Comparison of ENCODE assay signal across 8 cellular contexts in genomic region chr10:76547352-76547972, GRCh38.
DNase-seq lines count a peak whose midpoint lies in the region; ATAC-seq and TF ChIP-seq lines count a peak whose summit lies in the region.

No MANE protein-coding gene starts in this region.

- no peaks in the 10 kb centered on the region for H3K36me3 ChIP-seq in naive thymus-derived CD4-positive, alpha-beta T cell (ENCODE audit: control insufficient read depth in 2 of 3, insufficient read depth in 3 of 3, low read length in 3 of 3)
- H3K36me3 ChIP-seq in transverse colon = no peaks in the 10 kb centered on the region

- no peaks in the 10 kb centered on the region for H3K4me1 ChIP-seq in naive thymus-derived CD4-positive, alpha-beta T cell (ENCODE audit: control insufficient read depth in 2 of 2, insufficient read depth in 2 of 2, low read length in 2 of 2)
- H3K4me1 ChIP-seq in transverse colon = peaks cover 0 to 24% (median 4%) of the 10 kb centered on the region in 4 donors

- no peak for TF ChIP-seq EP300 in transverse colon (IDR thresholded peaks at IDR 0.05; ENCODE audit: low read depth)

- peak; percentile 71 for ATAC-seq in GM18867 (IDR thresholded peaks at IDR 0.05; ENCODE audit: unreplicated experiment)
- peak; percentile 51 for ATAC-seq in naive thymus-derived CD4-positive, alpha-beta T cell

- H3K27me3 ChIP-seq in naive thymus-derived CD4-positive, alpha-beta T cell (ENCODE audit: control insufficient read depth in 2 of 2, insufficient read depth in 2 of 2, low read length in 2 of 2) = no peaks in the 10 kb centered on the region
- no peaks in the 10 kb centered on the region for H3K27me3 ChIP-seq in transverse colon

- DNase-seq in AML-193 (lab: John Stamatoyannopoulos, UW) = peak; percentile 46 to 50
- peak; percentile 43 for DNase-seq in HS-27A (ENCODE audit: low read depth)
- DNase-seq in NCI-H748 (lab: John Stamatoyannopoulos, UW; ENCODE audit: unreplicated experiment) = peak; percentile 85
- peak in 2 of 3 experiments; percentile 9 to 35 for DNase-seq in activated CD8-positive, alpha-beta memory T cell treated with anti-CD3 and anti-CD28 coated beads for 48 hours (ENCODE audit: low read depth in 2 of 3, low spot score in 2 of 3)
- peak; percentile 66 for DNase-seq in fibroblast of gingiva (ENCODE audit: low read depth)
- peak in 6 of 9 donors; percentile 5 to 52 (median 12) for DNase-seq in naive thymus-derived CD4-positive, alpha-beta T cell
- peak; percentile 82 for DNase-seq in transverse colon

- peaks cover 0 to 13% (median 7%) of the 10 kb centered on the region in 5 donors for H3K27me3 Mint-ChIP-seq in naive thymus-derived CD4-positive, alpha-beta T cell

- POLR2A ChIA-PET in naive thymus-derived CD4-positive, alpha-beta T cell (lab: Charles Lee) = no interaction called here

- TF ChIP-seq CTCF in transverse colon (IDR thresholded peaks at IDR 0.05) = peak; percentile 77 to 87 (median 80)

- no peak overlapping the region for H3K4me3 Mint-ChIP-seq in naive thymus-derived CD4-positive, alpha-beta T cell

- H3K27ac Mint-ChIP-seq in naive thymus-derived CD4-positive, alpha-beta T cell = no peak overlapping the region

- peaks cover 0 to 1% (median 0%) of the 10 kb centered on the region in 7 donors for H3K4me1 Mint-ChIP-seq in naive thymus-derived CD4-positive, alpha-beta T cell

- no peaks in the 10 kb centered on the region for H3K9me3 ChIP-seq in naive thymus-derived CD4-positive, alpha-beta T cell (ENCODE audit: control insufficient read depth in 2 of 3, low read length in 3 of 3)
- H3K9me3 ChIP-seq in transverse colon = no peaks in the 10 kb centered on the region

- TF ChIP-seq POLR2A in transverse colon (IDR thresholded peaks at IDR 0.05) = no peak

- no peaks in the 10 kb centered on the region for H3K36me3 Mint-ChIP-seq in naive thymus-derived CD4-positive, alpha-beta T cell

- H3K9me3 Mint-ChIP-seq in naive thymus-derived CD4-positive, alpha-beta T cell = peaks cover 0 to 4% (median 0%) of the 10 kb centered on the region in 11 donors

- no peak overlapping the region for H3K4me3 ChIP-seq in naive thymus-derived CD4-positive, alpha-beta T cell (ENCODE audit: low read length)
- H3K4me3 ChIP-seq in transverse colon = no peak overlapping the region

- 16 to 44% methylated on average over 7 to 11 of the region's 11 CpGs for WGBS in transverse colon (ENCODE audit: low coverage in 1 of 2), 2 donors

- intact Hi-C loops in naive thymus-derived CD4-positive, alpha-beta T cell (cut with micrococcal nuclease) = loop anchor here (5.0 to 10.0 kb wide), 3 partner anchors 437 to 1145 kb away; partner anchors contain the start of gene ZNF503 (in 1 of the 2)
- intact Hi-C loops in transverse colon (cut with DNase I; ENCODE audit: low total_unique reads) = no loop called here

- no peak overlapping the region for H3K27ac ChIP-seq in naive thymus-derived CD4-positive, alpha-beta T cell (ENCODE audit: low read depth, low read length)
- no peak overlapping the region for H3K27ac ChIP-seq in transverse colon

- in situ Hi-C loops in transverse colon (cut with MboI; ENCODE audit: low pct_ligation_motif_present in 1 of 4, low pct_unique_long_range_greater_than_20kb in 1 of 4, low sequenced_read_pairs in 3 of 4) = no loop called here

- CTCF ChIA-PET in naive thymus-derived CD4-positive, alpha-beta T cell (lab: Charles Lee) = interaction anchor here (0.8 kb wide), 1 partner anchor 1160 kb away, joined by 3 read pairs; no protein-coding TSS in a partner anchor

Comparison
In these comparisons a context has a peak if more than half of its experiments do, and no peak if none do; other contexts are left out.
1. DNase-seq: peak in every context shown above with its lines; median percentile 85 in NCI-H748; 82 in transverse colon; 66 in fibroblast of gingiva; 48 in AML-193; 43 in HS-27A; 22 in activated CD8-positive, alpha-beta memory T cell treated with anti-CD3 and anti-CD28 coated beads for 48 hours; 12 in naive thymus-derived CD4-positive, alpha-beta T cell.